ENCODE assay signal across 17 cellular contexts in the genomic region with DNA sequence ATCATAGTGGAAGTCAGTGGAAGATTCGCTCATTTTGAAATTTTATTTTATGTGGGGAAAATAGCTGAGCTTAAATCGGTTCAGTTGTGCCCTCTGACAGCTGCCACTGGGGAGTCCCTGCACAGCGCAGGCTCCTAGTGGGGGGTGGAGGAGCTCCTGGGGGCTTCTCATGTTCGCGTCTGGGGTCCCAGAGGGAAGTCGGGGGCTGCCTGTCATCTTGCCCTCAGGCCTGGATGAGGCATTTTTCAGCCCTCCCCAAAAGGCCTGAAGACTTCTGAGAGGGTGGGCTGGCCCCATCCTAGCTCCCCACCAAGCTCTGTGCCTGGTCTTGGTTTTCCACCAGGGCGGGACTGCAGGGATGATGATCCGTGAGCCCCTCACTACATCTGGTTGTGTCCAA.
DNase-seq lines count a peak whose midpoint lies in the region; ATAC-seq, FAIRE-seq and TF ChIP-seq lines count a peak whose summit lies in the region.
"Had no signal": no experiment of that assay in that cellular context is flagged by ENCODE, and none has a peak within 500 bp of the region (broad histone marks: within the 10 kb centered on the region; RNA-seq: fewer than 3 reads in every experiment).

No MANE protein-coding gene starts in this region.

- no peaks in the 10 kb centered on the region for H3K36me3 ChIP-seq in SK-N-SH (replicated peaks in 1 of 2; ENCODE audit: control insufficient read depth in 1 of 2, insufficient read depth in 2 of 2, low read length in 1 of 2)
- no peaks in the 10 kb centered on the region; the same call in 1 of the 2 replicates for H3K36me3 ChIP-seq in H7 (replicated peaks; ENCODE audit: control insufficient read depth, insufficient read depth, low read length)
- no peaks in the 10 kb centered on the region for H3K36me3 ChIP-seq in kidney (ENCODE audit: control insufficient read depth in 1 of 2, insufficient read depth in 2 of 2, low read length in 2 of 2)
- H3K36me3 ChIP-seq in spleen: no peaks in the 10 kb centered on the region
- H3K36me3 ChIP-seq: HAP-1 had no signal

- no peak for TF ChIP-seq EP300 in SK-N-SH (IDR thresholded peaks at IDR 0.05; ENCODE audit: borderline replicate concordance in 1 of 2, low read depth in 1 of 2, low read length in 1 of 2)

- no peak overlapping the region for H2AFZ ChIP-seq in SK-N-SH (ENCODE audit: low read depth)
- H2AFZ ChIP-seq: GM23338 had no signal

- no peaks in the 10 kb centered on the region for H3K9me2 ChIP-seq in SK-N-SH

- H3K4me2 ChIP-seq in SK-N-SH: no peak overlapping the region
- H3K4me2 ChIP-seq: GM23338 had no signal

- ATAC-seq in SK-N-SH treated with all-trans-retinoic acid at 6 μM for 48 hours (no peak), GM21360 (IDR thresholded peaks at IDR 0.05; ENCODE audit: unreplicated experiment) (no peak)
- ATAC-seq: HepG2 had no signal

- DNase-seq in SK-N-SH (peak; percentile 8), H7 (peak; percentile 35), kidney (peak; percentile 51), spleen (peak; percentile 59)
- DNase-seq in activated naive CD4-positive, alpha-beta T cell treated with anti-CD3 and anti-CD28 coated beads, Interleukin-2, amount 10 ng/mL, durations not matched to agents 7 days and 5 days: no peak
- no peak for DNase-seq in stimulated activated CD4-positive, alpha-beta T cell treated with anti-CD3 and anti-CD28 coated beads, Interleukin-2, amount 100 ng/mL, for 24 hours
- DNase-seq: Caco-2, DMS53, HFFc6 had no signal

- POLR2A ChIA-PET in SK-N-SH (lab: Yijun Ruan, JAX): no interaction called here

- H3K27ac Mint-ChIP-seq in activated naive CD4-positive, alpha-beta T cell treated with anti-CD3 and anti-CD28 coated beads, Interleukin-2, amount 10 ng/mL, durations not matched to agents 7 days and 5 days: no peak overlapping the region
- H3K27ac Mint-ChIP-seq: CD8-positive, alpha-beta memory T cell; GM23338; HFFc6 had no signal

- H3K4me3 ChIP-seq in SK-N-SH (ENCODE audit: low read depth in 2 of 2, low read length in 1 of 2): no peak overlapping the region
- no peak overlapping the region for H3K4me3 ChIP-seq in H7 (ENCODE audit: insufficient read depth, low read depth, low read length)
- H3K4me3 ChIP-seq in kidney (ENCODE audit: low read length in 2 of 2): no peak overlapping the region
- H3K4me3 ChIP-seq in spleen: no peak overlapping the region
- H3K4me3 ChIP-seq: GM23338, HAP-1 had no signal

- no peak overlapping the region for H3K9ac ChIP-seq in SK-N-SH
- H3K9ac ChIP-seq in kidney (ENCODE audit: low read length in 2 of 2): no peak overlapping the region

- H3K27me3 ChIP-seq in SK-N-SH (ENCODE audit: insufficient read depth): no peaks in the 10 kb centered on the region
- no peaks in the 10 kb centered on the region for H3K27me3 ChIP-seq in H7 (ENCODE audit: control insufficient read depth, insufficient read depth, low read length)
- H3K27me3 ChIP-seq in spleen (replicated peaks in 1 of 7): peaks cover 0 to 8% (median 0%) of the 10 kb centered on the region in 7 donors

- H3K9me3 ChIP-seq in SK-N-SH (no peaks in the 10 kb centered on the region), kidney (ENCODE audit: control insufficient read depth in 1 of 2, low read length in 2 of 2) (no peaks in the 10 kb centered on the region), spleen (no peaks in the 10 kb centered on the region)
- H3K9me3 ChIP-seq: Caco-2, HAP-1 had no signal

- H3K27ac ChIP-seq in SK-N-SH (ENCODE audit: low read depth in 2 of 2, low read length in 1 of 2) (no peak overlapping the region), kidney (ENCODE audit: low read depth in 2 of 2, low read length in 2 of 2) (no peak overlapping the region), spleen (no peak overlapping the region)
- H3K27ac ChIP-seq: 22Rv1 had no signal

- peaks cover 0 to 38% of the 10 kb centered on the region in 2 experiments; a peak in 1 of 4 replicates for H3K4me1 ChIP-seq in SK-N-SH (ENCODE audit: control insufficient read depth in 1 of 2, insufficient read depth in 2 of 2, low read depth in 1 of 2, low read length in 1 of 2)
- H3K4me1 ChIP-seq in kidney (ENCODE audit: control insufficient read depth in 1 of 2, insufficient read depth in 1 of 2, low read depth in 1 of 2, low read length in 2 of 2): no peaks in the 10 kb centered on the region
- no peaks in the 10 kb centered on the region for H3K4me1 ChIP-seq in spleen
- H3K4me1 ChIP-seq: Caco-2, HAP-1 had no signal

- no peak for FAIRE-seq in kidney (lab: Jason Lieb, UNC)
- FAIRE-seq: HepG2, HTR-8/SVneo had no signal

- H4K20me1 ChIP-seq in SK-N-SH (ENCODE audit: insufficient read depth): no peaks in the 10 kb centered on the region

- no peaks in the 10 kb centered on the region for H3K27me3 Mint-ChIP-seq in activated naive CD4-positive, alpha-beta T cell treated with anti-CD3 and anti-CD28 coated beads, Interleukin-2, amount 10 ng/mL, durations not matched to agents 7 days and 5 days

- H3K9me3 Mint-ChIP-seq in activated naive CD4-positive, alpha-beta T cell treated with anti-CD3 and anti-CD28 coated beads, Interleukin-2, amount 10 ng/mL, durations not matched to agents 7 days and 5 days: no peaks in the 10 kb centered on the region
- H3K9me3 Mint-ChIP-seq: CD8-positive, alpha-beta memory T cell; GM23338 had no signal

- H3F3A ChIP-seq in SK-N-SH (replicated peaks; ENCODE audit: insufficient read depth): no peaks in the 10 kb centered on the region

- no peak for TF ChIP-seq RAD21 in SK-N-SH (IDR thresholded peaks at IDR 0.05; ENCODE audit: low read length)

- H3K79me2 ChIP-seq in SK-N-SH (ENCODE audit: insufficient read depth): no peaks in the 10 kb centered on the region

- no peak overlapping the region for H3K4me3 Mint-ChIP-seq in activated naive CD4-positive, alpha-beta T cell treated with anti-CD3 and anti-CD28 coated beads, Interleukin-2, amount 10 ng/mL, durations not matched to agents 7 days and 5 days
- H3K4me3 Mint-ChIP-seq: CD8-positive, alpha-beta memory T cell; GM23338; HFFc6 had no signal

- H3K4me1 Mint-ChIP-seq in activated naive CD4-positive, alpha-beta T cell treated with anti-CD3 and anti-CD28 coated beads, Interleukin-2, amount 10 ng/mL, durations not matched to agents 7 days and 5 days: no peaks in the 10 kb centered on the region
- H3K4me1 Mint-ChIP-seq: CD8-positive, alpha-beta memory T cell had no signal

- 51% methylated on average over 8 of the region's 8 CpGs for WGBS in SK-N-SH (ENCODE audit: low lambda C conversion rate)
- 69 to 84% (median 76%) methylated on average over 7 to 8 of the region's 8 CpGs for WGBS in spleen, 5 donors

- H3K36me3 Mint-ChIP-seq in activated naive CD4-positive, alpha-beta T cell treated with anti-CD3 and anti-CD28 coated beads, Interleukin-2, amount 10 ng/mL, durations not matched to agents 7 days and 5 days: no peaks in the 10 kb centered on the region
- H3K36me3 Mint-ChIP-seq: CD8-positive, alpha-beta memory T cell had no signal

- intact Hi-C loops in kidney (cut with DNase I) (no loop called here), spleen (cut with DNase I; ENCODE audit: low total_unique reads) (no loop called here)

- TF ChIP-seq CTCF in SK-N-SH (IDR thresholded peaks at IDR 0.05): no peak
- no peak for TF ChIP-seq CTCF in kidney (IDR thresholded peaks at IDR 0.05; ENCODE audit: borderline replicate concordance, extremely low read depth, insufficient read depth)
- TF ChIP-seq CTCF in spleen (IDR thresholded peaks at IDR 0.05 in 8 of 11, conservative IDR thresholded peaks at IDR 0.05 in 3 of 11): no peak

- no peak for TF ChIP-seq POLR2A in spleen (IDR thresholded peaks at IDR 0.05)

- CTCF ChIA-PET in SK-N-SH (lab: Yijun Ruan, JAX): interaction anchor here (0.7 to 2.7 kb wide), 6 partner anchors 15 to 297 kb away, joined by 3 to 14 read pairs (median 5); no protein-coding TSS in a partner anchor
- CTCF ChIA-PET in activated naive CD4-positive, alpha-beta T cell treated with anti-CD3 and anti-CD28 coated beads, Interleukin-2, amount 10 ng/mL, durations not matched to agents 7 days and 5 days (lab: Charles Lee): no interaction called here

TF ChIP-seq in SK-N-SH, 30 proteins besides CTCF, POLR2A, EP300 and RAD21 (continues in another document):
- TF ChIP-seq GABPA (IDR thresholded peaks at IDR 0.05; ENCODE audit: low read depth) (no peak), FOSL2 (IDR thresholded peaks at IDR 0.05; ENCODE audit: borderline replicate concordance, low read depth) (no peak), SIN3A (IDR thresholded peaks at IDR 0.05; ENCODE audit: borderline replicate concordance, low read depth, low read length) (no peak), MXI1 (IDR thresholded peaks at IDR 0.05; ENCODE audit: low read depth, low read length) (no peak), ELF1 (IDR thresholded peaks at IDR 0.05) (no peak)
- TF ChIP-seq, protein P1, sequence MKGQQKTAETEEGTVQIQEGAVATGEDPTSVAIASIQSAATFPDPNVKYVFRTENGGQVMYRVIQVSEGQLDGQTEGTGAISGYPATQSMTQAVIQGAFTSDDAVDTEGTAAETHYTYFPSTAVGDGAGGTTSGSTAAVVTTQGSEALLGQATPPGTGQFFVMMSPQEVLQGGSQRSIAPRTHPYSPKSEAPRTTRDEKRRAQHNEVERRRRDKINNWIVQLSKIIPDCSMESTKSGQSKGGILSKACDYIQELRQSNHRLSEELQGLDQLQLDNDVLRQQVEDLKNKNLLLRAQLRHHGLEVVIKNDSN (IDR thresholded peaks at IDR 0.05; ENCODE audit: borderline replicate concordance, low read depth): no peak

TF ChIP-seq in SK-N-SH treated with all-trans-retinoic acid at 6 μM for 48 hours, 23 proteins besides CTCF, POLR2A, EP300 and RAD21:
- no peak for TF ChIP-seq TOX (CRISPR knock-in tag; IDR thresholded peaks at IDR 0.05; ENCODE audit: borderline replicate concordance)

Comparison
In these comparisons a context has a peak if more than half of its experiments do, and no peak if none do; other contexts are left out.
1. DNase-seq: peak in SK-N-SH (single experiment), H7 (single experiment), kidney (single experiment) and spleen (single experiment); none in activated naive CD4-positive, alpha-beta T cell treated with anti-CD3 and anti-CD28 coated beads, Interleukin-2, amount 10 ng/mL, durations not matched to agents 7 days and 5 days (single experiment) and stimulated activated CD4-positive, alpha-beta T cell treated with anti-CD3 and anti-CD28 coated beads, Interleukin-2, amount 100 ng/mL, for 24 hours (0 of 2).